Comparison of ENCODE assay signal across 1 cellular context in the genomic region with DNA sequence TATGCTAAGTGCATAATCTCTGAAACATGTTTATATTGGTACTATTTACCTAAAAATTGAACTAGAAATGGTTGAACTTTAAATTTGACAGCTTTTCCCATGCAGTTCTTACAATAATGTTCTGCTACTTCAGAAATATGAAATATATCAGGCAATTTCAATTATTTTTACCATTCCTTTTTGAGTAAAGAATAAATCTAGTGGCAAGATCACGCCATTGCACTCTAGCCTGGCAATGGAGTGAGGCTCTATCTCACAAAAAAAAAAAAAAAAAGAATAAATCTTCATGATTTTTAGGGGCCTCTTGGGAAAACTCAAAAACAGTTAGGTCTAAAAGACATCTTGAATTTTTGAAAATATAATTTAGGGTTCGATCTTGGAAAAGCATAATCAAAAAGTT.
TF ChIP-seq lines count a peak whose summit lies in the region.

No MANE protein-coding gene starts in this region.

TF ChIP-seq in IMR-90, 13 proteins besides CTCF, POLR2A, EP300 and RAD21 (continued from another document):
- no peak for TF ChIP-seq MXI1 (IDR thresholded peaks at IDR 0.05; ENCODE audit: borderline replicate concordance, low read depth, low read length)
- TF ChIP-seq, protein P1, sequence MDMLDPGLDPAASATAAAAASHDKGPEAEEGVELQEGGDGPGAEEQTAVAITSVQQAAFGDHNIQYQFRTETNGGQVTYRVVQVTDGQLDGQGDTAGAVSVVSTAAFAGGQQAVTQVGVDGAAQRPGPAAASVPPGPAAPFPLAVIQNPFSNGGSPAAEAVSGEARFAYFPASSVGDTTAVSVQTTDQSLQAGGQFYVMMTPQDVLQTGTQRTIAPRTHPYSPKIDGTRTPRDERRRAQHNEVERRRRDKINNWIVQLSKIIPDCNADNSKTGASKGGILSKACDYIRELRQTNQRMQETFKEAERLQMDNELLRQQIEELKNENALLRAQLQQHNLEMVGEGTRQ (IDR thresholded peaks at IDR 0.05; ENCODE audit: low read depth, low read length) = no peak
- no peak for TF ChIP-seq MAZ (IDR thresholded peaks at IDR 0.05; ENCODE audit: borderline replicate concordance, low read depth, low read length)
- TF ChIP-seq, protein P2, sequence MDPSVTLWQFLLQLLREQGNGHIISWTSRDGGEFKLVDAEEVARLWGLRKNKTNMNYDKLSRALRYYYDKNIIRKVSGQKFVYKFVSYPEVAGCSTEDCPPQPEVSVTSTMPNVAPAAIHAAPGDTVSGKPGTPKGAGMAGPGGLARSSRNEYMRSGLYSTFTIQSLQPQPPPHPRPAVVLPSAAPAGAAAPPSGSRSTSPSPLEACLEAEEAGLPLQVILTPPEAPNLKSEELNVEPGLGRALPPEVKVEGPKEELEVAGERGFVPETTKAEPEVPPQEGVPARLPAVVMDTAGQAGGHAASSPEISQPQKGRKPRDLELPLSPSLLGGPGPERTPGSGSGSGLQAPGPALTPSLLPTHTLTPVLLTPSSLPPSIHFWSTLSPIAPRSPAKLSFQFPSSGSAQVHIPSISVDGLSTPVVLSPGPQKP (IDR thresholded peaks at IDR 0.05; ENCODE audit: borderline replicate concordance, low read depth, low read length) = no peak
- TF ChIP-seq BHLHE40 (IDR thresholded peaks at IDR 0.05; ENCODE audit: low read depth, low read length) = no peak
- no peak for TF ChIP-seq SMC3 (IDR thresholded peaks at IDR 0.05; ENCODE audit: low read depth, low read length)
- no peak for TF ChIP-seq CHD1 (IDR thresholded peaks at IDR 0.05; ENCODE audit: low read depth, low read length)
- TF ChIP-seq RFX5 (IDR thresholded peaks at IDR 0.05; ENCODE audit: low read depth, low read length) = no peak
- TF ChIP-seq FOS (IDR thresholded peaks at IDR 0.05; ENCODE audit: low read depth, low read length) = no peak
- TF ChIP-seq CEBPB (IDR thresholded peaks at IDR 0.05; ENCODE audit: low read depth, low read length) = no peak
